In genomic region chr13:49388256-49388655, GRCh38 we compare ENCODE assay signal across 32 cellular contexts.
"Had no signal": no experiment of that assay in that cellular context is flagged by ENCODE, and none has a peak within 500 bp of the region (broad histone marks: within the 10 kb centered on the region; RNA-seq: fewer than 3 reads in every experiment).

No MANE protein-coding gene starts in this region.

- DNase-seq: activated CD4-positive, alpha-beta memory T cell treated with anti-CD3 and anti-CD28 coated beads, Interleukin-2, amount 10 ng/mL, durations not matched to agents 7 days and 5 days; activated CD4-positive, alpha-beta T cell treated with anti-CD3 and anti-CD28 coated beads for 1 hour; activated CD4-positive, alpha-beta T cell treated with anti-CD3 and anti-CD28 coated beads for 4 hours; activated CD4-positive, alpha-beta T cell treated with anti-CD3 and anti-CD28 coated beads, Interleukin-2, amount 10 ng/mL, durations not matched to agents 7 days and 5 days; activated CD4-positive, alpha-beta T cell treated with anti-CD3 and anti-CD28 coated beads, Interleukin-2, amount 50 U/mL, for 4 hours; activated CD8-positive, alpha-beta memory T cell treated with anti-CD3 and anti-CD28 coated beads, Interleukin-2, amount 50 U/mL, for 48 hours; activated gamma-delta T cell; activated naive CD4-positive, alpha-beta T cell; activated naive CD4-positive, alpha-beta T cell treated with anti-CD3 and anti-CD28 coated beads, Interleukin-2, amount 10 ng/mL, durations not matched to agents 7 days and 5 days; activated naive CD8-positive, alpha-beta T cell treated with anti-CD3 and anti-CD28 coated beads, Interleukin-2, amount 10 ng/mL, durations not matched to agents 7 days and 5 days; activated T-cell treated with anti-CD3 and anti-CD28 coated beads for 4 hours; activated T-cell treated with anti-CD3 and anti-CD28 coated beads, Interleukin-2, amount 50 U/mL, for 24 hours; activated T-cell treated with anti-CD3 and anti-CD28 coated beads, Interleukin-2, amount 50 U/mL, for 72 hours; central memory CD4-positive, alpha-beta T cell; cerebellar nuclear complex; dorsolateral prefrontal cortex; effector memory CD8-positive, alpha-beta T cell; erythroblast; foreskin keratinocyte; gastrocnemius medialis; glutamatergic neuron; heart left ventricle; T-helper 2 cell had no signal

- ATAC-seq: activated naive CD4-positive, alpha-beta T cell treated with anti-CD3 and anti-CD28 coated beads, Interleukin-2, amount 50 U/mL, for 72 hours; activated T-cell treated with anti-CD3 and anti-CD28 coated beads, Interleukin-2, amount 50 U/mL, for 72 hours; effector memory CD8-positive, alpha-beta T cell; foreskin keratinocyte; gastrocnemius medialis; heart left ventricle; WTC11 had no signal

- H3K4me1 Mint-ChIP-seq: activated CD4-positive, alpha-beta memory T cell treated with anti-CD3 and anti-CD28 coated beads, Interleukin-2, amount 10 ng/mL, durations not matched to agents 7 days and 5 days; activated CD4-positive, alpha-beta T cell treated with anti-CD3 and anti-CD28 coated beads, Interleukin-2, amount 10 ng/mL, durations not matched to agents 7 days and 5 days; activated naive CD4-positive, alpha-beta T cell treated with anti-CD3 and anti-CD28 coated beads, Interleukin-2, amount 10 ng/mL, durations not matched to agents 7 days and 5 days; activated naive CD8-positive, alpha-beta T cell treated with anti-CD3 and anti-CD28 coated beads, Interleukin-2, amount 10 ng/mL, durations not matched to agents 7 days and 5 days; brain had no signal

- H3K27me3 Mint-ChIP-seq: activated CD4-positive, alpha-beta memory T cell treated with anti-CD3 and anti-CD28 coated beads, Interleukin-2, amount 10 ng/mL, durations not matched to agents 7 days and 5 days; activated T-cell treated with anti-CD3 and anti-CD28 coated beads, Interleukin-2, amount 50 U/mL, for 24 hours; brain; dendritic cell treated with granulocyte-macrophage colony-stimulating factor and Interleukin-4, amounts not matched to agents 40 ng/mL and 50 ng/mL, for 4 days; effector memory CD8-positive, alpha-beta T cell had no signal

- H3K36me3 Mint-ChIP-seq: activated naive CD4-positive, alpha-beta T cell treated with anti-CD3 and anti-CD28 coated beads, Interleukin-2, amount 10 ng/mL, durations not matched to agents 7 days and 5 days; activated naive CD8-positive, alpha-beta T cell treated with anti-CD3 and anti-CD28 coated beads, Interleukin-2, amount 10 ng/mL, durations not matched to agents 7 days and 5 days; WTC11 had no signal

- H3K4me3 ChIP-seq: ascending aorta, breast epithelium, cardiac muscle cell, coronary artery, dorsolateral prefrontal cortex, esophagus muscularis mucosa, gastrocnemius medialis, heart left ventricle had no signal

- H3K4me3 Mint-ChIP-seq: activated CD4-positive, alpha-beta memory T cell treated with anti-CD3 and anti-CD28 coated beads, Interleukin-2, amount 10 ng/mL, durations not matched to agents 7 days and 5 days; activated CD4-positive, alpha-beta T cell treated with anti-CD3 and anti-CD28 coated beads, Interleukin-2, amount 10 ng/mL, durations not matched to agents 7 days and 5 days; activated naive CD4-positive, alpha-beta T cell treated with anti-CD3 and anti-CD28 coated beads, Interleukin-2, amount 10 ng/mL, durations not matched to agents 7 days and 5 days; activated naive CD8-positive, alpha-beta T cell treated with anti-CD3 and anti-CD28 coated beads, Interleukin-2, amount 10 ng/mL, durations not matched to agents 7 days and 5 days; activated T-cell treated with anti-CD3 and anti-CD28 coated beads, Interleukin-2, amount 50 U/mL, for 24 hours; activated T-cell treated with anti-CD3 and anti-CD28 coated beads, Interleukin-2, amount 50 U/mL, for 72 hours; brain; dendritic cell treated with granulocyte-macrophage colony-stimulating factor and Interleukin-4, amounts not matched to agents 40 ng/mL and 50 ng/mL, for 4 days; effector memory CD8-positive, alpha-beta T cell; WTC11 had no signal

- H3K9me3 Mint-ChIP-seq: activated CD4-positive, alpha-beta memory T cell treated with anti-CD3 and anti-CD28 coated beads, Interleukin-2, amount 10 ng/mL, durations not matched to agents 7 days and 5 days; activated naive CD4-positive, alpha-beta T cell treated with anti-CD3 and anti-CD28 coated beads, Interleukin-2, amount 10 ng/mL, durations not matched to agents 7 days and 5 days; activated naive CD4-positive, alpha-beta T cell treated with anti-CD3 and anti-CD28 coated beads, Interleukin-2, amount 50 U/mL, for 72 hours; activated T-cell treated with anti-CD3 and anti-CD28 coated beads, Interleukin-2, amount 50 U/mL, for 24 hours; dendritic cell treated with granulocyte-macrophage colony-stimulating factor and Interleukin-4, amounts not matched to agents 40 ng/mL and 50 ng/mL, for 4 days; effector memory CD8-positive, alpha-beta T cell had no signal

- H3K27ac ChIP-seq: ascending aorta, breast epithelium, coronary artery, esophagus muscularis mucosa, foreskin keratinocyte, gastrocnemius medialis, heart left ventricle had no signal

- H3K27ac Mint-ChIP-seq: activated CD4-positive, alpha-beta memory T cell treated with anti-CD3 and anti-CD28 coated beads, Interleukin-2, amount 10 ng/mL, durations not matched to agents 7 days and 5 days; activated CD4-positive, alpha-beta T cell treated with anti-CD3 and anti-CD28 coated beads, Interleukin-2, amount 10 ng/mL, durations not matched to agents 7 days and 5 days; activated naive CD4-positive, alpha-beta T cell treated with anti-CD3 and anti-CD28 coated beads, Interleukin-2, amount 10 ng/mL, durations not matched to agents 7 days and 5 days; activated naive CD4-positive, alpha-beta T cell treated with anti-CD3 and anti-CD28 coated beads, Interleukin-2, amount 50 U/mL, for 72 hours; activated naive CD8-positive, alpha-beta T cell treated with anti-CD3 and anti-CD28 coated beads, Interleukin-2, amount 10 ng/mL, durations not matched to agents 7 days and 5 days; activated T-cell treated with anti-CD3 and anti-CD28 coated beads, Interleukin-2, amount 50 U/mL, for 24 hours; activated T-cell treated with anti-CD3 and anti-CD28 coated beads, Interleukin-2, amount 50 U/mL, for 72 hours; brain; dendritic cell treated with granulocyte-macrophage colony-stimulating factor and Interleukin-4, amounts not matched to agents 40 ng/mL and 50 ng/mL, for 4 days; effector memory CD8-positive, alpha-beta T cell; WTC11 had no signal
